29 cellular contexts compared by ENCODE assay signal in the genomic region with DNA sequence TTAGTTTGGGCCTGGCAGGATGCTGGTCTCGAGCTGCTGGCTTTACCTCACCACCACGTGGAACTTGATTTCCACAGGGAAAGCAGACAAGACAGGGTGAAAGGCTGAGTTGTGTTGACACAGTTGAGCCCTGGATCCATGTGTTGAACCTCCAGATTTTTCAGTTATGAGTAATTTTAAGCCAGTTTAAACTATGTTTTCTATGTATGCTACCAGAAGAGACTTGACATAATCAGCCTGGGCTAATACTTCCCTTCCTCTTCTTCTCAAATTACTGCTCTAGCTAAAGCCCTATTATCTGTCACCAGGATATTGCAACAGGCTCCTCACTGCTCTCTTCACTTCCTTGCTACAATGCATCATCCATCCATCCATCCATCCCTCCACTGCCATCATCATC. TPM values are rescaled to one million over a fixed set of nuclear protein-coding genes. Genes with fewer than 3 reads are reported as not detected.
A peak's percentile ranks its signal among the peaks of the same experiment; 100 is the strongest.
DNase-seq lines count a peak whose midpoint lies in the region; ATAC-seq and TF ChIP-seq lines count a peak whose summit lies in the region.
"Had no signal": no experiment of that assay in that cellular context is flagged by ENCODE, and none has a peak within 500 bp of the region (broad histone marks: within the 10 kb centered on the region; RNA-seq: fewer than 3 reads in every experiment).

No MANE protein-coding gene starts in this region.

- no peaks in the 10 kb centered on the region for H3K27me3 ChIP-seq in smooth muscle cell (ENCODE audit: low read depth)
- H3K27me3 ChIP-seq: BE2C, spleen had no signal

- no peak for ATAC-seq in GM21447 (IDR thresholded peaks at IDR 0.05; ENCODE audit: unreplicated experiment)
- ATAC-seq: activated T-cell treated with anti-CD3 and anti-CD28 coated beads, Interleukin-2, amount 50 U/mL, for 4 hours; esophagus mucosa; GM12878 had no signal

- no peak for TF ChIP-seq CTCF in HFFc6 (IDR thresholded peaks at IDR 0.05)
- no peak for TF ChIP-seq CTCF in smooth muscle cell (IDR thresholded peaks at IDR 0.05; ENCODE audit: borderline replicate concordance, insufficient read depth, poor library complexity, severe bottlenecking)

- peaks cover 9% of the 10 kb centered on the region for H3K4me1 Mint-ChIP-seq in HFFc6 (ENCODE audit: low read depth)
- peaks cover 44% of the 10 kb centered on the region for H3K4me1 Mint-ChIP-seq in dendritic cell treated with granulocyte-macrophage colony-stimulating factor and Interleukin-4, amounts not matched to agents 40 ng/mL and 50 ng/mL, for 4 days (ENCODE audit: low read depth)

- no peak overlapping the region for H3K9ac ChIP-seq in smooth muscle cell (ENCODE audit: low read depth)

- intact Hi-C loops in dendritic cell treated with granulocyte-macrophage colony-stimulating factor and Interleukin-4, amounts not matched to agents 40 ng/mL and 50 ng/mL, for 4 days (cut with micrococcal nuclease): no loop called here

- H3K4me2 ChIP-seq in smooth muscle cell: peak overlapping the region; percentile 18

- H4K20me1 ChIP-seq in smooth muscle cell (ENCODE audit: low read depth): no peaks in the 10 kb centered on the region

- no peak overlapping the region for H2AFZ ChIP-seq in smooth muscle cell (ENCODE audit: low read depth)

- H3K27ac Mint-ChIP-seq in HFFc6: no peak overlapping the region
- peak overlapping the region; percentile 25 for H3K27ac Mint-ChIP-seq in dendritic cell treated with granulocyte-macrophage colony-stimulating factor and Interleukin-4, amounts not matched to agents 40 ng/mL and 50 ng/mL, for 4 days
- H3K27ac Mint-ChIP-seq: activated naive CD4-positive, alpha-beta T cell treated with anti-CD3 and anti-CD28 coated beads for 36 hours had no signal

- no peaks in the 10 kb centered on the region for H3F3A ChIP-seq in smooth muscle cell (ENCODE audit: low read depth)

- WGBS in smooth muscle cell (ENCODE audit: low lambda C conversion rate): 29% methylated on average over 2 of the region's 2 CpGs

- H3K9me3 ChIP-seq in smooth muscle cell (replicated peaks; ENCODE audit: low read depth): no peaks in the 10 kb centered on the region
- H3K9me3 ChIP-seq: BE2C, spleen, thoracic aorta had no signal

- H3K36me3 Mint-ChIP-seq in HFFc6 (ENCODE audit: low read depth): no peaks in the 10 kb centered on the region
- H3K36me3 Mint-ChIP-seq in dendritic cell treated with granulocyte-macrophage colony-stimulating factor and Interleukin-4, amounts not matched to agents 40 ng/mL and 50 ng/mL, for 4 days (ENCODE audit: low read depth): no peaks in the 10 kb centered on the region

- H3K9me3 Mint-ChIP-seq in HFFc6: no peaks in the 10 kb centered on the region
- no peaks in the 10 kb centered on the region for H3K9me3 Mint-ChIP-seq in dendritic cell treated with granulocyte-macrophage colony-stimulating factor and Interleukin-4, amounts not matched to agents 40 ng/mL and 50 ng/mL, for 4 days
- H3K9me3 Mint-ChIP-seq: activated naive CD4-positive, alpha-beta T cell treated with anti-CD3 and anti-CD28 coated beads for 36 hours; activated T-cell treated with anti-CD3 and anti-CD28 coated beads, Interleukin-2, amount 50 U/mL, for 4 hours had no signal

- no peak overlapping the region for H3K4me3 ChIP-seq in smooth muscle cell
- H3K4me3 ChIP-seq: GM12878, spleen, thoracic aorta had no signal

- H3K4me3 Mint-ChIP-seq in HFFc6: no peak overlapping the region
- H3K4me3 Mint-ChIP-seq in dendritic cell treated with granulocyte-macrophage colony-stimulating factor and Interleukin-4, amounts not matched to agents 40 ng/mL and 50 ng/mL, for 4 days: no peak overlapping the region
- H3K4me3 Mint-ChIP-seq: activated naive CD4-positive, alpha-beta T cell treated with anti-CD3 and anti-CD28 coated beads for 36 hours; activated T-cell treated with anti-CD3 and anti-CD28 coated beads, Interleukin-2, amount 50 U/mL, for 4 hours had no signal

- no peaks in the 10 kb centered on the region for H3K79me2 ChIP-seq in smooth muscle cell (ENCODE audit: low read depth)

- DNase-seq in HFFc6 (peak; percentile 39), SKM-1 (lab: John Stamatoyannopoulos, UW; ENCODE audit: unreplicated experiment) (peak; percentile 69), smooth muscle cell (lab: John Stamatoyannopoulos, UW; ENCODE audit: unreplicated experiment) (no peak), SHP77 (lab: John Stamatoyannopoulos, UW) (no peak), NCI-H524 treated with DMSO at 0.1 percent for 48 hours (lab: John Stamatoyannopoulos, UW) (no peak)
- DNase-seq: activated naive CD4-positive, alpha-beta T cell treated with anti-CD3 and anti-CD28 coated beads for 36 hours; activated T-cell treated with anti-CD3 and anti-CD28 coated beads, Interleukin-2, amount 50 U/mL, for 4 hours; aorta; BE2C; cerebellar nuclear complex; COR-L47; DMS79; effector CD4-positive, alpha-beta T cell; mesenchymal stem cell; NCI-H510A; RPMI8226; spleen; stimulated activated CD4-positive, alpha-beta T cell treated with anti-CD3 and anti-CD28 coated beads, Interleukin-4, amount 100 ng/mL, for 1 hour; stimulated activated naive CD4-positive, alpha-beta T cell had no signal

- peak overlapping the region; percentile 67 for H3K27ac ChIP-seq in smooth muscle cell (ENCODE audit: low read depth)
- H3K27ac ChIP-seq: thoracic aorta had no signal

- H3K4me1 ChIP-seq in smooth muscle cell (ENCODE audit: low read depth): no peaks in the 10 kb centered on the region
- H3K4me1 ChIP-seq: BE2C had no signal

- no peaks in the 10 kb centered on the region for H3K36me3 ChIP-seq in smooth muscle cell (ENCODE audit: low read depth)
- H3K36me3 ChIP-seq: BE2C, spleen, thoracic aorta had no signal

- peaks cover 11% of the 10 kb centered on the region; the same call in 1 of the 2 replicates for H3K27me3 Mint-ChIP-seq in HFFc6 (ENCODE audit: insufficient read depth)
- H3K27me3 Mint-ChIP-seq in dendritic cell treated with granulocyte-macrophage colony-stimulating factor and Interleukin-4, amounts not matched to agents 40 ng/mL and 50 ng/mL, for 4 days: no peaks in the 10 kb centered on the region

RNA-seq across cellular contexts. Expression of a gene that starts 12.0 kb away (rescaled TPM):
- total RNA-seq in HFFc6 (2021; fragmentation: NEBNext Ultra II Directional; extraction: Animal tissue kit (Norgen Biotek cat#: 25700)): 10 to 100 TPM; 18.7 to 25.6 (median 23.9) TPM
- 15.7 and 17.1 TPM in 2 replicates for total RNA-seq in smooth muscle cell
- polyA plus RNA-seq in smooth muscle cell: 27.8 and 34.2 TPM in 2 replicates

RNA-seq across cellular contexts. Expression of a gene that starts 40.2 kb away (rescaled TPM):
- 100 to 1,000 TPM; 153 to 218 (median 197) TPM for total RNA-seq in HFFc6 (2021; fragmentation: NEBNext Ultra II Directional; extraction: Animal tissue kit (Norgen Biotek cat#: 25700))
- total RNA-seq in smooth muscle cell: 79.3 and 83.0 TPM in 2 replicates
- polyA plus RNA-seq in smooth muscle cell: 169 and 170 TPM in 2 replicates

RNA-seq across cellular contexts. Expression of a gene that starts 57.4 kb away (rescaled TPM):
- not detected for total RNA-seq in HFFc6 (2021; fragmentation: NEBNext Ultra II Directional; extraction: Animal tissue kit (Norgen Biotek cat#: 25700))
- total RNA-seq in smooth muscle cell: 0.13 and 0.22 TPM in 2 replicates
- polyA plus RNA-seq in smooth muscle cell: not detected in 2 replicates
- total RNA-seq: activated CD8-positive, alpha-beta memory T cell treated with anti-CD3 and anti-CD28 coated beads for 36 hours; activated naive CD4-positive, alpha-beta T cell treated with anti-CD3 and anti-CD28 coated beads for 36 hours; activated T-cell treated with anti-CD3 and anti-CD28 coated beads, Interleukin-2, amount 50 U/mL, for 4 hours; aorta; esophagus mucosa; glomerular endothelial cell; GM12878; myocyte; omental fat pad; renal cortical epithelial cell; spleen; thoracic aorta had no signal
- polyA plus RNA-seq: aorta had no signal

Comparison
In these comparisons a context has a peak if more than half of its experiments do, and no peak if none do; other contexts are left out.
1. DNase-seq: peak in HFFc6 (single experiment) and SKM-1 (single experiment); none in smooth muscle cell (single experiment), SHP77 (0 of 2) and NCI-H524 treated with DMSO at 0.1 percent for 48 hours (single experiment).